In genomic region chr7:14687241-14687640, GRCh38 we compare ENCODE assay signal across 25 cellular contexts.
A peak's percentile ranks its signal among the peaks of the same experiment; 100 is the strongest.
DNase-seq lines count a peak whose midpoint lies in the region; ATAC-seq, FAIRE-seq and TF ChIP-seq lines count a peak whose summit lies in the region.
"Had no signal": no experiment of that assay in that cellular context is flagged by ENCODE, and none has a peak within 500 bp of the region (broad histone marks: within the 10 kb centered on the region; RNA-seq: fewer than 3 reads in every experiment).

No MANE protein-coding gene starts in this region.

- no peak for TF ChIP-seq CTCF in endothelial cell of umbilical vein (IDR thresholded peaks at IDR 0.05; ENCODE audit: extremely low read depth in 1 of 2, insufficient read depth in 1 of 2, low read depth in 1 of 2, low read length in 2 of 2)

- H2AFZ ChIP-seq in Karpas-422 (ENCODE audit: low read length) (no peak overlapping the region), endothelial cell of umbilical vein (ENCODE audit: low read depth, low read length) (no peak overlapping the region)

- H3K27me3 ChIP-seq in Karpas-422 (ENCODE audit: low read length) (no peaks in the 10 kb centered on the region), endothelial cell of umbilical vein (ENCODE audit: control insufficient read depth in 2 of 2, insufficient read depth in 2 of 2, low read length in 2 of 2) (no peaks in the 10 kb centered on the region)
- H3K27me3 ChIP-seq: BLaER1, MG63, SJCRH30 had no signal

- CTCF ChIA-PET in endothelial cell of umbilical vein (lab: Charles Lee): interaction anchor here (0.8 to 1.6 kb wide), 10 partner anchors 9 to 1412 kb away, joined by 3 to 18 read pairs (median 4); no protein-coding TSS in a partner anchor

- intact Hi-C loops in endothelial cell of umbilical vein (cut with micrococcal nuclease): no loop called here

- peaks cover 2% of the 10 kb centered on the region for H3K9me1 ChIP-seq in endothelial cell of umbilical vein (replicated peaks; ENCODE audit: control insufficient read depth, extremely low read depth, insufficient read depth, low read length)

- no peak overlapping the region for H3K4me2 ChIP-seq in Karpas-422 (ENCODE audit: low read depth, low read length, poor library complexity, severe bottlenecking)
- peak overlapping the region; percentile 42 for H3K4me2 ChIP-seq in endothelial cell of umbilical vein (ENCODE audit: insufficient read depth, low read length)
- H3K4me2 ChIP-seq: BLaER1 had no signal

- no TSS peak for BruUV-seq in endothelial cell of umbilical vein (replicated peaks; lab: Mats Ljungman, UMichigan)

- TF ChIP-seq POLR2A in endothelial cell of umbilical vein (IDR thresholded peaks at IDR 0.05; ENCODE audit: low read depth, low read length): no peak

- H3K79me2 ChIP-seq in Karpas-422 (ENCODE audit: low read length): no peaks in the 10 kb centered on the region
- H3K79me2 ChIP-seq in endothelial cell of umbilical vein (ENCODE audit: control insufficient read depth, insufficient read depth, low read length): no peaks in the 10 kb centered on the region

- dilution Hi-C loops in endothelial cell of umbilical vein (cut with MboI; ENCODE audit: extremely low pct_ligation_motif_present, low sequenced_read_pairs): no loop called here

- H3K9me2 ChIP-seq in Karpas-422 (replicated peaks; ENCODE audit: insufficient read depth, low read length): no peaks in the 10 kb centered on the region

- H3K4me3 ChIP-seq in Karpas-422 (ENCODE audit: low read length) (no peak overlapping the region), endothelial cell of umbilical vein (replicated peaks in 1 of 3; ENCODE audit: insufficient read depth in 1 of 3, low read depth in 1 of 3, low read length in 3 of 3) (no peak overlapping the region)
- H3K4me3 ChIP-seq: BLaER1, MG63, SJCRH30 had no signal

- H3K4me1 ChIP-seq in Karpas-422 (ENCODE audit: low read length): peaks cover 31% of the 10 kb centered on the region
- H3K4me1 ChIP-seq in endothelial cell of umbilical vein (ENCODE audit: control insufficient read depth, extremely low read depth, insufficient read depth, low read length): peaks cover 8% of the 10 kb centered on the region
- H3K4me1 ChIP-seq: BLaER1, SJCRH30 had no signal

- H4K20me1 ChIP-seq in Karpas-422 (ENCODE audit: insufficient read depth, low read depth, low read length): no peaks in the 10 kb centered on the region
- H4K20me1 ChIP-seq in endothelial cell of umbilical vein (replicated peaks; ENCODE audit: control insufficient read depth, extremely low read depth, insufficient read depth, low read length): no peaks in the 10 kb centered on the region
- H4K20me1 ChIP-seq: BLaER1 had no signal

- no peak overlapping the region for H3K9ac ChIP-seq in Karpas-422 (ENCODE audit: low read length)
- no peak overlapping the region for H3K9ac ChIP-seq in endothelial cell of umbilical vein (replicated peaks; ENCODE audit: extremely low read depth, insufficient read depth, low read length)
- H3K9ac ChIP-seq: BLaER1 had no signal

- H3K9me3 ChIP-seq in Karpas-422 (ENCODE audit: low read length) (no peaks in the 10 kb centered on the region), endothelial cell of umbilical vein (replicated peaks; ENCODE audit: control insufficient read depth, insufficient read depth, low read length) (no peaks in the 10 kb centered on the region)
- H3K9me3 ChIP-seq: BLaER1, MG63, SJCRH30 had no signal

- peak; percentile 42 for DNase-seq in Karpas-422
- DNase-seq in endothelial cell of umbilical vein (ENCODE audit: low read depth, low spot score): no peak
- no peak for DNase-seq in activated CD4-positive, alpha-beta T cell treated with anti-CD3 and anti-CD28 coated beads, Interleukin-2, amount 50 U/mL, for 4 hours
- DNase-seq in NCI-H446 (lab: John Stamatoyannopoulos, UW): no peak
- no peak for DNase-seq in RKO (ENCODE audit: low spot score)
- DNase-seq: ACHN; CD4-positive, alpha-beta T cell; COR-L47; DMS79 treated with DMSO at 0.1 percent for 48 hours; MG63; NCI-H1092 treated with DMSO at 0.1 percent for 48 hours; NCI-H1436 treated with DMSO at 0.1 percent for 48 hours; NCI-H2029; NCI-H2227 treated with DMSO at 0.1 percent for 48 hours; NCI-H510A treated with DMSO at 0.1 percent for 48 hours; NCI-H748 treated with DMSO at 0.1 percent for 48 hours; NK-92 treated with Interleukin-12 subunit alpha and Interleukin-12 subunit beta, amount 100 ng/mL, for 24 hours; SJCRH30; T-cell had no signal

- H3K27ac ChIP-seq in Karpas-422 (ENCODE audit: low read length) (no peak overlapping the region), endothelial cell of umbilical vein (ENCODE audit: insufficient read depth, low read depth, low read length) (no peak overlapping the region)
- H3K27ac ChIP-seq: BLaER1, SJCRH30 had no signal

- POLR2A ChIA-PET in endothelial cell of umbilical vein (lab: Charles Lee): no interaction called here

- peak; percentile 42 for ATAC-seq in GM18867 (IDR thresholded peaks at IDR 0.05; ENCODE audit: unreplicated experiment)
- ATAC-seq in HG02840 (IDR thresholded peaks at IDR 0.05; ENCODE audit: low FRiP score, unreplicated experiment): peak; percentile 46
- ATAC-seq in GM18909 (IDR thresholded peaks at IDR 0.05; ENCODE audit: poor library complexity, unreplicated experiment): no peak
- ATAC-seq: Panc1, T-cell had no signal

- no peaks in the 10 kb centered on the region for H3K36me3 ChIP-seq in Karpas-422 (ENCODE audit: insufficient read depth, low read length)
- no peaks in the 10 kb centered on the region for H3K36me3 ChIP-seq in endothelial cell of umbilical vein (ENCODE audit: control insufficient read depth in 2 of 2, extremely low read depth in 1 of 2, insufficient read depth in 2 of 2, low read length in 2 of 2)
- H3K36me3 ChIP-seq: BLaER1, MG63, SJCRH30 had no signal

- FAIRE-seq in endothelial cell of umbilical vein (lab: Jason Lieb, UNC): no peak
- FAIRE-seq: H1 had no signal

TF ChIP-seq in endothelial cell of umbilical vein, 7 proteins besides CTCF, POLR2A, EP300 and RAD21:
- no peak for TF ChIP-seq MYC (IDR thresholded peaks at IDR 0.05; ENCODE audit: low read depth, low read length)
- no peak for TF ChIP-seq GATA2 (IDR thresholded peaks at IDR 0.05; ENCODE audit: insufficient read depth, insufficient read length, low read depth, low read length)
- TF ChIP-seq JUN (IDR thresholded peaks at IDR 0.05; ENCODE audit: borderline replicate concordance, insufficient read depth, insufficient read length, low read depth): no peak
- TF ChIP-seq FOS (IDR thresholded peaks at IDR 0.05; ENCODE audit: borderline replicate concordance, insufficient read depth, low read length): no peak
- no peak for TF ChIP-seq EZH2 (IDR thresholded peaks at IDR 0.05; ENCODE audit: borderline replicate concordance, low read depth, low read length, severe bottlenecking)
- TF ChIP-seq, protein P1, sequence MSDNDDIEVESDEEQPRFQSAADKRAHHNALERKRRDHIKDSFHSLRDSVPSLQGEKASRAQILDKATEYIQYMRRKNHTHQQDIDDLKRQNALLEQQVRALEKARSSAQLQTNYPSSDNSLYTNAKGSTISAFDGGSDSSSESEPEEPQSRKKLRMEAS (IDR thresholded peaks at IDR 0.05; ENCODE audit: insufficient read depth, insufficient read length): no peak
- no peak for TF ChIP-seq POLR2AphosphoS5 (IDR thresholded peaks at IDR 0.05; ENCODE audit: insufficient read depth, low read depth, low read length)
TF ChIP-seq in endothelial cell of umbilical vein: peak in this region for 0.
